Comparison of ENCODE assay signal across 9 cellular contexts in genomic region chr3:11159421-11159904, GRCh38. TPM values are rescaled to one million over a fixed set of nuclear protein-coding genes. Genes with fewer than 3 reads are reported as not detected.
A peak's percentile ranks its signal among the peaks of the same experiment; 100 is the strongest.
DNase-seq lines count a peak whose midpoint lies in the region; ATAC-seq and TF ChIP-seq lines count a peak whose summit lies in the region.
"Had no signal": no experiment of that assay in that cellular context is flagged by ENCODE, and none has a peak within 500 bp of the region (broad histone marks: within the 10 kb centered on the region; RNA-seq: fewer than 3 reads in every experiment).

No MANE protein-coding gene starts in this region.

- TF ChIP-seq CTCF in sigmoid colon (IDR thresholded peaks at IDR 0.05), result no peak
- no peak for TF ChIP-seq CTCF in MM.1S (IDR thresholded peaks at IDR 0.05; ENCODE audit: low read length)

- peak overlapping the region; percentile 16 to 72 (median 52) for H3K27ac ChIP-seq in sigmoid colon
- no peak overlapping the region for H3K27ac ChIP-seq in MM.1S (ENCODE audit: low read length)

- H3K4me1 ChIP-seq in sigmoid colon (peaks cover 0 to 51% (median 36%) of the 10 kb centered on the region in 4 donors), MM.1S (ENCODE audit: low read length) (no peaks in the 10 kb centered on the region)

- H4K20me1 ChIP-seq in MM.1S (ENCODE audit: insufficient read depth, low read length), result no peaks in the 10 kb centered on the region

- H3K9ac ChIP-seq in MM.1S (ENCODE audit: low read length), result no peak overlapping the region

- H3K79me2 ChIP-seq in MM.1S (ENCODE audit: low read length), result no peaks in the 10 kb centered on the region

- TF ChIP-seq POLR2A in sigmoid colon (IDR thresholded peaks at IDR 0.05), result no peak

- H3K4me3 ChIP-seq in sigmoid colon, result no peak overlapping the region
- no peak overlapping the region for H3K4me3 ChIP-seq in MM.1S (ENCODE audit: low read length)

- no peak overlapping the region for H3K4me2 ChIP-seq in MM.1S (ENCODE audit: low read depth, low read length)

- intact Hi-C loops in sigmoid colon (cut with DNase I), result loop anchor here (5.0 kb wide), 4 partner anchors 53 to 173 kb away; no protein-coding TSS in a partner anchor

- TF ChIP-seq EP300 in sigmoid colon (IDR thresholded peaks at IDR 0.05), result peak in 1 of 4 donors; percentile 39

- ATAC-seq in HG03460 (IDR thresholded peaks at IDR 0.05; ENCODE audit: unreplicated experiment), result no peak
- no peak for ATAC-seq in GM18858 (IDR thresholded peaks at IDR 0.05; ENCODE audit: unreplicated experiment)

- 33 to 48% methylated on average over 5 of the region's 5 CpGs for WGBS in sigmoid colon, 2 donors

- peak; percentile 90 for DNase-seq in CD1c-positive myeloid dendritic cell (ENCODE audit: extremely low spot score)
- peak; percentile 73 for DNase-seq in RPMI7951 (ENCODE audit: low read depth)
- peak; percentile 95 for DNase-seq in fibroblast of the conjunctiva (ENCODE audit: low read depth)
- DNase-seq in sigmoid colon, result peak; percentile 87
- no peak for DNase-seq in MM.1S
- no peak for DNase-seq in NCI-H2171 treated with DMSO at 0.1 percent for 48 hours (lab: John Stamatoyannopoulos, UW)
- DNase-seq: NCI-H524 treated with DMSO at 0.1 percent for 48 hours had no signal

- no peaks in the 10 kb centered on the region for H3K9me3 ChIP-seq in sigmoid colon
- H3K9me3 ChIP-seq in MM.1S (replicated peaks; ENCODE audit: insufficient read depth, low read length), result no peaks in the 10 kb centered on the region

- H3K9me2 ChIP-seq in MM.1S (replicated peaks; ENCODE audit: insufficient read depth, low read length), result no peaks in the 10 kb centered on the region

- no peaks in the 10 kb centered on the region for H3F3A ChIP-seq in MM.1S (ENCODE audit: insufficient read depth, low read length)

- no peaks in the 10 kb centered on the region for H3K36me3 ChIP-seq in sigmoid colon
- no peaks in the 10 kb centered on the region for H3K36me3 ChIP-seq in MM.1S (replicated peaks; ENCODE audit: insufficient read depth, low read length)

- H2AFZ ChIP-seq in MM.1S (ENCODE audit: low read length), result no peak overlapping the region

- H3K27me3 ChIP-seq in sigmoid colon (no peaks in the 10 kb centered on the region), MM.1S (replicated peaks; ENCODE audit: insufficient read depth, low read length) (no peaks in the 10 kb centered on the region; the same call in 1 of the 2 replicates)

RNA-seq across cellular contexts. Expression of gene HRH1, which starts 5.2 kb away (rescaled TPM):
- total RNA-seq in RPMI7951 (2014; rRNA removed; shearing (Covaris generic)), result 18.8 and 22.6 TPM in 2 replicates
- total RNA-seq in sigmoid colon, result 10 to 100 TPM in 1 of 4 donors, 1 to 10 TPM in 3; 3.9 to 57.3 (median 4.6) TPM
- 1 to 10 TPM; 1.8 to 8.3 (median 2.8) TPM for polyA plus RNA-seq in sigmoid colon

Comparison
In these comparisons a context has a peak if more than half of its experiments do, and no peak if none do; other contexts are left out.
1. DNase-seq: peak in CD1c-positive myeloid dendritic cell (single experiment), RPMI7951 (single experiment), fibroblast of the conjunctiva (single experiment) and sigmoid colon (single experiment); none in MM.1S (single experiment) and NCI-H2171 treated with DMSO at 0.1 percent for 48 hours (single experiment).